14 cellular contexts compared by ENCODE assay signal in the genomic region with DNA sequence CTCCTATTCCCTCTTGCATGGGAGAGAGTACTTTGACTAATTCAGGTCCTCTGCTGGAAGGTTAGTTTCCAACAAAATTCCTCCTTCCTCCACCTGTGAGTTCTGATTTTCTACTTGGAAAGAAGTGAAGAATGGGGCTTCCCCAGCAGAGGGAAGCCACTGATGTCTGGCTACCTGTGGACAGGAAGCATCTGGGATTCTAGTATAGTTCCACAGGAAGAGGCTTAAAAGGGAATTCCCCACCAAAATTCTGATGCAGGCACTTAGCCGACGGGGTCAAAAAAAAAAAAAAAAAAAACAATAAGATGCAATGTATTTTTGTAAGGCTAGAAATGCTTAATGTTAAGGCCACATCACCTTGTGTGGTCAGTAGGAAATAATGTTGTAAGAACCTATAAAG. TPM values are rescaled to one million over a fixed set of nuclear protein-coding genes. Genes with fewer than 3 reads are reported as not detected.
DNase-seq lines count a peak whose midpoint lies in the region; ATAC-seq and TF ChIP-seq lines count a peak whose summit lies in the region.
"Had no signal": no experiment of that assay in that cellular context is flagged by ENCODE, and none has a peak within 500 bp of the region (broad histone marks: within the 10 kb centered on the region; RNA-seq: fewer than 3 reads in every experiment).

No MANE protein-coding gene starts in this region.

- H3K4me3 ChIP-seq in coronary artery = no peak overlapping the region
- no peak overlapping the region for H3K4me3 ChIP-seq in Peyer's patch
- H3K4me3 ChIP-seq: testis had no signal

- H3K4me3 Mint-ChIP-seq in stimulated activated naive CD8-positive, alpha-beta T cell treated with anti-CD3 and anti-CD28 coated beads, Interleukin-15, Interleukin-2, amounts not matched to agents 100 ng/mL and 50 ng/mL, for 24 hours = no peak overlapping the region
- H3K4me3 Mint-ChIP-seq in nephron = peak overlapping the region in 2 of 3 experiments; percentile 39 to 65
- H3K4me3 Mint-ChIP-seq: central memory CD8-positive, alpha-beta T cell had no signal

- H3K36me3 Mint-ChIP-seq in stimulated activated naive CD8-positive, alpha-beta T cell treated with anti-CD3 and anti-CD28 coated beads, Interleukin-15, Interleukin-2, amounts not matched to agents 100 ng/mL and 50 ng/mL, for 24 hours (ENCODE audit: low read depth) = peaks cover 82% of the 10 kb centered on the region
- H3K36me3 Mint-ChIP-seq in nephron (ENCODE audit: low read depth) = peaks cover 73% of the 10 kb centered on the region

- no peak for TF ChIP-seq POLR2A in Peyer's patch (IDR thresholded peaks at IDR 0.05)

- no peaks in the 10 kb centered on the region for H3K27me3 Mint-ChIP-seq in stimulated activated naive CD8-positive, alpha-beta T cell treated with anti-CD3 and anti-CD28 coated beads, Interleukin-15, Interleukin-2, amounts not matched to agents 100 ng/mL and 50 ng/mL, for 24 hours
- no peaks in the 10 kb centered on the region for H3K27me3 Mint-ChIP-seq in nephron (ENCODE audit: low read depth)
- H3K27me3 Mint-ChIP-seq: central memory CD8-positive, alpha-beta T cell had no signal

- no peaks in the 10 kb centered on the region for H3K9me3 Mint-ChIP-seq in stimulated activated naive CD8-positive, alpha-beta T cell treated with anti-CD3 and anti-CD28 coated beads, Interleukin-15, Interleukin-2, amounts not matched to agents 100 ng/mL and 50 ng/mL, for 24 hours
- H3K9me3 Mint-ChIP-seq in nephron = no peaks in the 10 kb centered on the region
- H3K9me3 Mint-ChIP-seq: central memory CD8-positive, alpha-beta T cell had no signal

- no peak for TF ChIP-seq CTCF in coronary artery (IDR thresholded peaks at IDR 0.05)
- no peak for TF ChIP-seq CTCF in nephron (IDR thresholded peaks at IDR 0.05; ENCODE audit: unreplicated experiment in 3 of 3)
- TF ChIP-seq CTCF in Peyer's patch (IDR thresholded peaks at IDR 0.05) = no peak

- peak overlapping the region; percentile 74 for H3K27ac Mint-ChIP-seq in stimulated activated naive CD8-positive, alpha-beta T cell treated with anti-CD3 and anti-CD28 coated beads, Interleukin-15, Interleukin-2, amounts not matched to agents 100 ng/mL and 50 ng/mL, for 24 hours
- H3K27ac Mint-ChIP-seq in nephron = no peak overlapping the region

- no peaks in the 10 kb centered on the region for H3K9me3 ChIP-seq in Peyer's patch
- H3K9me3 ChIP-seq: testis had no signal

- H3K4me1 ChIP-seq in Peyer's patch = peaks cover 0 to 45% (median 2%) of the 10 kb centered on the region in 4 donors

- no peaks in the 10 kb centered on the region for H3K27me3 ChIP-seq in Peyer's patch
- H3K27me3 ChIP-seq: testis had no signal

- no peak for DNase-seq in stimulated activated naive CD8-positive, alpha-beta T cell treated with anti-CD3 and anti-CD28 coated beads, Interleukin-15, Interleukin-2, amounts not matched to agents 100 U/mL and 50 U/mL, for 24 hours
- DNase-seq in coronary artery (ENCODE audit: low spot score) (no peak), D341Med (ENCODE audit: low spot score) (no peak), Peyer's patch (no peak)
- DNase-seq: HCEC 1CT, NCI-H1092, NCI-H774, testis had no signal

- ATAC-seq in stimulated activated naive CD8-positive, alpha-beta T cell treated with anti-CD3 and anti-CD28 coated beads, Interleukin-15, Interleukin-2, amounts not matched to agents 100 U/mL and 50 U/mL, for 24 hours = no peak
- ATAC-seq in GM18870 (IDR thresholded peaks at IDR 0.05; ENCODE audit: unreplicated experiment) (no peak), HG03095 (IDR thresholded peaks at IDR 0.05; ENCODE audit: unreplicated experiment) (no peak)

- H3K36me3 ChIP-seq in Peyer's patch = peaks cover 0 to 59% (median 0%) of the 10 kb centered on the region in 3 donors

- H3K27ac ChIP-seq in coronary artery = peak overlapping the region; percentile 67 to 70
- H3K27ac ChIP-seq in Peyer's patch = peak overlapping the region in 1 of 4 donors; percentile 50

- H3K4me1 Mint-ChIP-seq in stimulated activated naive CD8-positive, alpha-beta T cell treated with anti-CD3 and anti-CD28 coated beads, Interleukin-15, Interleukin-2, amounts not matched to agents 100 ng/mL and 50 ng/mL, for 24 hours (ENCODE audit: low read depth) = peaks cover 50% of the 10 kb centered on the region
- H3K4me1 Mint-ChIP-seq in nephron = peaks cover 92% of the 10 kb centered on the region

RNA-seq across cellular contexts. Expression of a gene that starts 33.4 kb away (rescaled TPM):
- total RNA-seq in Peyer's patch = 1 to 10 TPM in 1 of 4 donors, under 1 TPM in 2, not detected in 1; 0.67 to 1.4 (median 0.95) TPM
- total RNA-seq: activated CD8-positive, alpha-beta memory T cell treated with anti-CD3 and anti-CD28 coated beads for 36 hours had no signal

RNA-seq across cellular contexts. Expression of a gene that starts 37.5 kb away (rescaled TPM):
- total RNA-seq in Peyer's patch = 10 to 100 TPM in 1 of 4 donors, 1 to 10 TPM in 3; 1.7 to 11.3 (median 5.3) TPM
- total RNA-seq: activated CD8-positive, alpha-beta memory T cell treated with anti-CD3 and anti-CD28 coated beads for 36 hours had no signal

RNA-seq across cellular contexts. Expression of a gene that starts 46.5 kb away (rescaled TPM):
- 10 to 100 TPM; 10.2 to 29.7 (median 16.7) TPM for total RNA-seq in Peyer's patch
